Comparison of ENCODE assay signal across 28 cellular contexts in the genomic region with DNA sequence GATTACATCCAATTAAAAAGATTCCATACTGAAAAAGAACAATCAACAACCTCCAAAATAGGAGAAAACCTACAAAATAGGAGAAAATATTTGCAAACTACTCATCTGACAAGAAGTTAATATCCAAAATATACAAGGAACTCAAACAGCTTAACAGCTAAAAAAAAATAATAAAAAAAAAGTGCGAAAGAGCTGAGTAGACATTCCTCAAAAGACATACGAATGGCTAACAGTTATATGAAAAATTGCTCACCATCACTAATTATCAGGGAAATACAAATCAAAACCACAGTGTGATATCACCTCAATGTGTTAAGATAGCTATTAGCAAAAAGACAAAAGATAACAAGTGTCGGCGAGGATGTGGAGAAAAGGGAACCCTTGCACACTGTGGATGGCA.
"Had no signal": no experiment of that assay in that cellular context is flagged by ENCODE, and none has a peak within 500 bp of the region (broad histone marks: within the 10 kb centered on the region; RNA-seq: fewer than 3 reads in every experiment).

No MANE protein-coding gene starts in this region.

- H3K4me3 ChIP-seq: neural progenitor cell, ovary, psoas muscle, skin epidermis, smooth muscle cell, spleen, suprapubic skin, testis, tibial artery, transverse colon, upper lobe of right lung, uterus had no signal

- ATAC-seq: naive thymus-derived CD8-positive, alpha-beta T cell; psoas muscle; right cardiac atrium; sciatic nerve; stimulated activated memory B cell treated with anti-CD40 and anti-IgM and Interleukin-4, amounts not matched to agents 10 μg/mL and 1 μg/mL and 100 μg/mL, for 72 hours; stimulated activated naive CD8-positive, alpha-beta T cell treated with anti-CD3 and anti-CD28 coated beads, Interleukin-15, amount 100 ng/mL, for 72 hours; stimulated activated naive CD8-positive, alpha-beta T cell treated with anti-CD3 and anti-CD28 coated beads, Interleukin-15, Interleukin-2, amounts not matched to agents 100 U/mL and 50 U/mL, for 24 hours; upper lobe of right lung had no signal

- H2AFZ ChIP-seq: neural progenitor cell, parathyroid adenoma had no signal

- H3K27me3 ChIP-seq: neural progenitor cell, ovary, spleen, suprapubic skin, testis, tibial artery, transverse colon, upper lobe of right lung, uterus had no signal

- H3K9me3 ChIP-seq: ovary, psoas muscle, testis, upper lobe of right lung had no signal

- H3K4me1 ChIP-seq: neural progenitor cell, parathyroid adenoma, psoas muscle, spleen, suprapubic skin, testis, tibial artery, transverse colon, upper lobe of right lung, uterus had no signal

- H3K79me2 ChIP-seq: parathyroid adenoma had no signal

- H3K36me3 ChIP-seq: neural progenitor cell, ovary, spleen, suprapubic skin, transverse colon, upper lobe of right lung, uterus had no signal

- H3K27ac ChIP-seq: neural progenitor cell, ovary, parathyroid adenoma, psoas muscle, skin epidermis, spleen, suprapubic skin, testis, tibial artery, transverse colon, upper lobe of right lung, uterus had no signal

- H3K9ac ChIP-seq: neural progenitor cell, parathyroid adenoma had no signal

- DNase-seq: naive thymus-derived CD8-positive, alpha-beta T cell; occipital lobe; ovary; posterior cingulate gyrus; psoas muscle; right cardiac atrium; spleen; stimulated activated CD4-positive, alpha-beta T cell treated with anti-CD3 and anti-CD28 coated beads, Interleukin-12 subunit alpha, Interleukin-12 subunit beta, amount 100 ng/mL, for 4 hours; stimulated activated CD4-positive, alpha-beta T cell treated with anti-CD3 and anti-CD28 coated beads, Interleukin-1b, Interleukin-23, amount 100 ng/mL, for 48 hours; stimulated activated CD4-positive, alpha-beta T cell treated with anti-CD3 and anti-CD28 coated beads, Interleukin-4, amount 100 ng/mL, for 1 hour; stimulated activated CD4-positive, alpha-beta T cell treated with anti-CD3 and anti-CD28 coated beads, Interleukin-4, amount 100 ng/mL, for 4 hours; stimulated activated CD8-positive, alpha-beta memory T cell treated with anti-CD3 and anti-CD28 coated beads, Interleukin-4, amount 100 ng/mL, for 48 hours; stimulated activated naive CD4-positive, alpha-beta T cell; stimulated activated naive CD8-positive, alpha-beta T cell treated with anti-CD3 and anti-CD28 coated beads, Interleukin-15, amount 100 ng/mL, for 72 hours; stimulated activated naive CD8-positive, alpha-beta T cell treated with anti-CD3 and anti-CD28 coated beads, Interleukin-15, Interleukin-2, amounts not matched to agents 100 U/mL and 50 U/mL, for 24 hours; substantia nigra; testis; tibial artery; transverse colon; upper lobe of right lung; uterus had no signal

- H3K4me2 ChIP-seq: neural progenitor cell, smooth muscle cell had no signal
